Comparison of ENCODE assay signal across 8 cellular contexts in genomic region chr9:136400038-136400834, GRCh38. TPM values are rescaled to one million over a fixed set of nuclear protein-coding genes. Genes with fewer than 3 reads are reported as not detected.
DNase-seq lines count a peak whose midpoint lies in the region; ATAC-seq, FAIRE-seq and TF ChIP-seq lines count a peak whose summit lies in the region.

A gene with protein sequence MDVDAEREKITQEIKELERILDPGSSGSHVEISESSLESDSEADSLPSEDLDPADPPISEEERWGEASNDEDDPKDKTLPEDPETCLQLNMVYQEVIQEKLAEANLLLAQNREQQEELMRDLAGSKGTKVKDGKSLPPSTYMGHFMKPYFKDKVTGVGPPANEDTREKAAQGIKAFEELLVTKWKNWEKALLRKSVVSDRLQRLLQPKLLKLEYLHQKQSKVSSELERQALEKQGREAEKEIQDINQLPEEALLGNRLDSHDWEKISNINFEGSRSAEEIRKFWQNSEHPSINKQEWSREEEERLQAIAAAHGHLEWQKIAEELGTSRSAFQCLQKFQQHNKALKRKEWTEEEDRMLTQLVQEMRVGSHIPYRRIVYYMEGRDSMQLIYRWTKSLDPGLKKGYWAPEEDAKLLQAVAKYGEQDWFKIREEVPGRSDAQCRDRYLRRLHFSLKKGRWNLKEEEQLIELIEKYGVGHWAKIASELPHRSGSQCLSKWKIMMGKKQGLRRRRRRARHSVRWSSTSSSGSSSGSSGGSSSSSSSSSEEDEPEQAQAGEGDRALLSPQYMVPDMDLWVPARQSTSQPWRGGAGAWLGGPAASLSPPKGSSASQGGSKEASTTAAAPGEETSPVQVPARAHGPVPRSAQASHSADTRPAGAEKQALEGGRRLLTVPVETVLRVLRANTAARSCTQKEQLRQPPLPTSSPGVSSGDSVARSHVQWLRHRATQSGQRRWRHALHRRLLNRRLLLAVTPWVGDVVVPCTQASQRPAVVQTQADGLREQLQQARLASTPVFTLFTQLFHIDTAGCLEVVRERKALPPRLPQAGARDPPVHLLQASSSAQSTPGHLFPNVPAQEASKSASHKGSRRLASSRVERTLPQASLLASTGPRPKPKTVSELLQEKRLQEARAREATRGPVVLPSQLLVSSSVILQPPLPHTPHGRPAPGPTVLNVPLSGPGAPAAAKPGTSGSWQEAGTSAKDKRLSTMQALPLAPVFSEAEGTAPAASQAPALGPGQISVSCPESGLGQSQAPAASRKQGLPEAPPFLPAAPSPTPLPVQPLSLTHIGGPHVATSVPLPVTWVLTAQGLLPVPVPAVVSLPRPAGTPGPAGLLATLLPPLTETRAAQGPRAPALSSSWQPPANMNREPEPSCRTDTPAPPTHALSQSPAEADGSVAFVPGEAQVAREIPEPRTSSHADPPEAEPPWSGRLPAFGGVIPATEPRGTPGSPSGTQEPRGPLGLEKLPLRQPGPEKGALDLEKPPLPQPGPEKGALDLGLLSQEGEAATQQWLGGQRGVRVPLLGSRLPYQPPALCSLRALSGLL (N-terminal part only) (minus strand): TSS chr9:136400170. CDS start chr9:136398428, 1,742 bp downstream.

- H3K27me3 ChIP-seq in right cardiac atrium (ENCODE audit: control insufficient read depth, insufficient read depth), result no peaks in the 10 kb centered on the region
- no peaks in the 10 kb centered on the region for H3K27me3 ChIP-seq in psoas muscle (ENCODE audit: insufficient read depth in 3 of 3, low read length in 2 of 3)

- WGBS in right cardiac atrium, result 5% methylated on average over 71 of the region's 71 CpGs
- 4 to 5% (median 5%) methylated on average over 58 to 71 of the region's 71 CpGs for WGBS in psoas muscle, 3 donors

- H3K9me3 ChIP-seq in right cardiac atrium (ENCODE audit: control insufficient read depth, low read length) (no peaks in the 10 kb centered on the region), psoas muscle (no peaks in the 10 kb centered on the region)

- intact Hi-C loops in T-helper 1 cell treated with Interleukin-12 subunit alpha and Interleukin-12 subunit beta and Interleukin-4 antibody, amounts not matched to agents 30 ng/mL and 1 ng/mL, for 36 hours (cut with micrococcal nuclease), result loop anchor here (1.0 to 10.0 kb wide), 10 partner anchors 10 to 502 kb away; partner anchors contain the start of genes CAMSAP1, DNLZ, ENTR1 and PMPCA
- intact Hi-C loops in right cardiac atrium (cut with DNase I) (loop anchor here in 2 of 4 donors (5.0 kb wide), 1 partner anchor 88 kb away; no protein-coding TSS in a partner anchor), psoas muscle (cut with DNase I) (loop anchor here in 1 of 2 donors (1.0 kb wide), 1 partner anchor 61 kb away; no protein-coding TSS in a partner anchor)

- H3K4me3 ChIP-seq in right cardiac atrium (ENCODE audit: low read length) (peak within 1 kb of the TSS; percentile 82), psoas muscle (peak within 1 kb of the TSS; percentile 72)

- ATAC-seq in HG02610 (IDR thresholded peaks at IDR 0.05; ENCODE audit: unreplicated experiment) (peak; percentile 55), right cardiac atrium (peak; percentile 90 to 92), psoas muscle (peak; percentile 91 to 96 (median 94))

- TF ChIP-seq CTCF in GM10266 (IDR thresholded peaks at IDR 0.05; ENCODE audit: control insufficient read depth, insufficient read depth, low read depth, missing control alignments) (peak; percentile 97), psoas muscle (IDR thresholded peaks at IDR 0.05) (peak; percentile 94)

- peaks cover 0 to 59% of the 10 kb centered on the region in 2 donors for H3K36me3 ChIP-seq in psoas muscle (ENCODE audit: insufficient read depth in 1 of 2, low read depth in 1 of 2)

- H3K27ac ChIP-seq in right cardiac atrium (ENCODE audit: low read length), result no peak within 1 kb of the TSS
- H3K27ac ChIP-seq in psoas muscle, result peak within 1 kb of the TSS; percentile 1

- peak; percentile 88 for FAIRE-seq in urothelium cell line (lab: Jason Lieb, UNC)

- H3K4me1 ChIP-seq in right cardiac atrium (ENCODE audit: control insufficient read depth, insufficient read depth, low read length) (no peaks in the 10 kb centered on the region), psoas muscle (peaks cover 10% of the 10 kb centered on the region)

- DNase-seq in GM10266 (ENCODE audit: extremely low spot score), result peak; percentile 99
- peak; percentile 89 to 95 (median 94) for DNase-seq in NCI-H1417 (lab: John Stamatoyannopoulos, UW)
- DNase-seq in amniotic stem cell (lab: John Stamatoyannopoulos, UW), result peak; percentile 62
- peak; percentile 88 to 96 (median 95) for DNase-seq in right cardiac atrium
- DNase-seq in psoas muscle, result peak; percentile 87 to 94
- DNase-seq in urothelium cell line (ENCODE audit: low spot score), result peak; percentile 98

RNA-seq across cellular contexts. Expression of the gene that starts here (rescaled TPM):
- total RNA-seq in T-helper 1 cell treated with Interleukin-12 subunit alpha and Interleukin-12 subunit beta and Interleukin-4 antibody, amounts not matched to agents 30 ng/mL and 1 ng/mL, for 36 hours, result 16.0 and 16.2 TPM in 2 replicates
- total RNA-seq in right cardiac atrium (1 to 10 TPM; 3.2 to 4.4 (median 3.9) TPM), psoas muscle (1 to 10 TPM; 3.5 to 4.9 (median 4.5) TPM)
- polyA plus RNA-seq in right cardiac atrium (3.7 TPM), psoas muscle (1 to 10 TPM; 3.1 to 6.5 (median 5.1) TPM)
